In genomic region chr5:152990771-152991170, GRCh38 we compare ENCODE assay signal across 24 cellular contexts.
"Had no signal": no experiment of that assay in that cellular context is flagged by ENCODE, and none has a peak within 500 bp of the region (broad histone marks: within the 10 kb centered on the region; RNA-seq: fewer than 3 reads in every experiment).

No MANE protein-coding gene starts in this region.

- H3K27ac Mint-ChIP-seq: activated CD8-positive, alpha-beta T cell treated with anti-CD3 and anti-CD28 coated beads, Interleukin-2, amount 10 ng/mL, durations not matched to agents 7 days and 5 days; activated naive CD4-positive, alpha-beta T cell treated with anti-CD3 and anti-CD28 coated beads, Interleukin-2, amount 50 U/mL, for 24 hours; T-helper 17 cell; WTC11 had no signal

- DNase-seq: activated CD4-positive, alpha-beta T cell treated with anti-CD3 and anti-CD28 coated beads for 48 hours; activated CD4-positive, alpha-beta T cell treated with anti-CD3 and anti-CD28 coated beads, Interleukin-2, amount 50 U/mL, for 4 hours; activated CD4-positive, CD25-positive, alpha-beta regulatory T cell treated with anti-CD3 and anti-CD28 coated beads, Interleukin-2, amount 50 U/mL, for 72 hours; activated CD8-positive, alpha-beta memory T cell treated with anti-CD3 and anti-CD28 coated beads, Interleukin-2, amount 50 U/mL, for 48 hours; activated CD8-positive, alpha-beta T cell treated with anti-CD3 and anti-CD28 coated beads, Interleukin-2, amount 10 ng/mL, durations not matched to agents 7 days and 5 days; activated T-cell treated with anti-CD3 and anti-CD28 coated beads, Interleukin-2, amount 50 U/mL, for 1 hour; aorta; IMR-90; Kasumi-1; KBM-7; NCI-H1092; NCI-H1417; NCI-H1694 treated with DMSO at 0.1 percent for 48 hours; NCI-H2029 treated with DMSO at 0.1 percent for 48 hours; NCI-H2171; NCI-H226; NCI-H510A; NCI-H526 treated with DMSO at 0.1 percent for 48 hours; PC-3; SIG-M5; T-helper 17 cell; T-helper 9 cell had no signal

- H3K36me3 Mint-ChIP-seq: activated naive CD4-positive, alpha-beta T cell treated with anti-CD3 and anti-CD28 coated beads, Interleukin-2, amount 50 U/mL, for 24 hours; WTC11 had no signal

- H3K27me3 Mint-ChIP-seq: activated naive CD4-positive, alpha-beta T cell treated with anti-CD3 and anti-CD28 coated beads, Interleukin-2, amount 50 U/mL, for 24 hours; T-helper 17 cell had no signal

- H3K4me3 Mint-ChIP-seq: activated CD8-positive, alpha-beta T cell treated with anti-CD3 and anti-CD28 coated beads, Interleukin-2, amount 10 ng/mL, durations not matched to agents 7 days and 5 days; activated naive CD4-positive, alpha-beta T cell treated with anti-CD3 and anti-CD28 coated beads, Interleukin-2, amount 50 U/mL, for 24 hours; T-helper 17 cell; WTC11 had no signal

- H3K9me3 Mint-ChIP-seq: WTC11 had no signal

- H3K4me1 Mint-ChIP-seq: activated naive CD4-positive, alpha-beta T cell treated with anti-CD3 and anti-CD28 coated beads, Interleukin-2, amount 50 U/mL, for 24 hours; T-helper 17 cell had no signal

- ATAC-seq: activated CD8-positive, alpha-beta T cell treated with anti-CD3 and anti-CD28 coated beads, Interleukin-2, amount 10 ng/mL, durations not matched to agents 7 days and 5 days; PC-3; T-helper 17 cell; WTC11 had no signal
